In the genomic region with DNA sequence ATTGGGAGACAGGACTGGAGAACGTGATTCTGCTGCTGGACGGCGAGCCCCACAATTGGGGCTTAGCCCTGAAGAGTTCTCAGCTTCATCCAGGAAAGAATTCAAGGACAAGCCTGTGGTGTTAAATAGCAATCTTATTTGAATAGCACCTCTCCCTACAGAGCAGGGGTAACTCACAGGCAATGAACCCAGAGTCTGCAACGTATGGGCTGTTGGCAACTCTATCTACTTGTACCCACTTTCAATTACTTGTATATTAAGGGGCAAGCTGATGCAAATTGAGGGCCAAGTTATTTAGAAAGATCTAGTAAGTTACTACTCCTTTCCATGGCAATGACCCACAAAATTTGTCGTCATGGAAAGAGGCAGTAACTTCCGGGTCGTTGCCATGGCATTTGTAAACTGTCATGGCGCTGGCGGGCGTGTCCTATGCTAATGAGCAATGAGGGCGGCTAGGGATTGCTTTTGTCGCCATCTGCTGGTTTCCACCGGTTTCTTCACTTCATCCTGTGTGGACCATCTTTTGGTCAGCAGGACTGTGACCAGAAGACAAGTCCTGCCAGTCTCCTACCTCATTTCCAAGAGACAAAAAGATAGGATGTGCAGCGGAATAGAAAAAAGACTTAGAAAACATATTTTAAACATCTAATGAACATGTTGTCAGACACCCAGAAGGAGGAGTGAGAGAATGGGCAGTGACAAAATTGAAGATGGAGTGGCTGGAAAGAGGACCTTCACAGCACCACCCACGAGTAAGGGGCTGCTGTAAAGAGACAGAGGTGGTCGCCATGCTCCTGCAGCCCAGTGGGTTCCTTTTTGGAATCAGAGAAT, we compare ENCODE assay signal across 7 cellular contexts. TPM values are rescaled to one million over a fixed set of nuclear protein-coding genes. Genes with fewer than 3 reads are reported as not detected.
DNase-seq lines count a peak whose midpoint lies in the region; ATAC-seq and TF ChIP-seq lines count a peak whose summit lies in the region.

No MANE protein-coding gene starts in this region.

- in situ Hi-C loops in astrocyte of the cerebellum (cut with HindIII; ENCODE audit: low sequenced_read_pairs): no loop called here

- no peak overlapping the region for H3K4me3 ChIP-seq in astrocyte of the cerebellum (ENCODE audit: low read depth, low read length)

- peak; percentile 89 for TF ChIP-seq CTCF in astrocyte of the cerebellum (IDR thresholded peaks at IDR 0.05; ENCODE audit: low read depth, low read length, missing control alignments)

- peak; percentile 86 for ATAC-seq in GM18511 (IDR thresholded peaks at IDR 0.05; ENCODE audit: unreplicated experiment)
- ATAC-seq in HG03039 (IDR thresholded peaks at IDR 0.05; ENCODE audit: unreplicated experiment): peak; percentile 81
- ATAC-seq in sciatic nerve: peak; percentile 97

- intact Hi-C loops in sciatic nerve (cut with DNase I): no loop called here

- DNase-seq in NCI-H2081 (lab: John Stamatoyannopoulos, UW) (peak; percentile 90 to 91), T1000 (lab: John Stamatoyannopoulos, UW) (peak; percentile 90), astrocyte of the cerebellum (ENCODE audit: low read depth) (peak; percentile 92), hypothalamus (lab: John Stamatoyannopoulos, UW) (peak; percentile 37 to 98 (median 86)), sciatic nerve (ENCODE audit: low spot score) (peak; percentile 97)

RNA-seq across cellular contexts. Expression of gene SH3BP5, which starts 45.8 kb away (rescaled TPM):
- total RNA-seq in sciatic nerve: 143 TPM

RNA-seq across cellular contexts. Expression of gene METTL6, which starts 49.2 kb away (rescaled TPM):
- total RNA-seq in sciatic nerve: 21.5 TPM

RNA-seq across cellular contexts. Expression of gene EAF1, which starts 49.2 kb away (rescaled TPM):
- total RNA-seq in sciatic nerve: 14.4 TPM
